1 cellular context compared by ENCODE assay signal in genomic region chr14:24114536-24115450, GRCh38.
TF ChIP-seq lines count a peak whose summit lies in the region.

TSS of gene DCAF11 (plus strand) at chr14:24114777. CDS start at chr14:24115595, 818 bp downstream.
TSS of gene NRL (minus strand) at chr14:24114949. CDS start at chr14:24082848, 32,101 bp downstream.

TF ChIP-seq in HepG2, 621 proteins besides CTCF, POLR2A, EP300 and RAD21 (continued from another document and continues in another):
- TF ChIP-seq, protein P1, sequence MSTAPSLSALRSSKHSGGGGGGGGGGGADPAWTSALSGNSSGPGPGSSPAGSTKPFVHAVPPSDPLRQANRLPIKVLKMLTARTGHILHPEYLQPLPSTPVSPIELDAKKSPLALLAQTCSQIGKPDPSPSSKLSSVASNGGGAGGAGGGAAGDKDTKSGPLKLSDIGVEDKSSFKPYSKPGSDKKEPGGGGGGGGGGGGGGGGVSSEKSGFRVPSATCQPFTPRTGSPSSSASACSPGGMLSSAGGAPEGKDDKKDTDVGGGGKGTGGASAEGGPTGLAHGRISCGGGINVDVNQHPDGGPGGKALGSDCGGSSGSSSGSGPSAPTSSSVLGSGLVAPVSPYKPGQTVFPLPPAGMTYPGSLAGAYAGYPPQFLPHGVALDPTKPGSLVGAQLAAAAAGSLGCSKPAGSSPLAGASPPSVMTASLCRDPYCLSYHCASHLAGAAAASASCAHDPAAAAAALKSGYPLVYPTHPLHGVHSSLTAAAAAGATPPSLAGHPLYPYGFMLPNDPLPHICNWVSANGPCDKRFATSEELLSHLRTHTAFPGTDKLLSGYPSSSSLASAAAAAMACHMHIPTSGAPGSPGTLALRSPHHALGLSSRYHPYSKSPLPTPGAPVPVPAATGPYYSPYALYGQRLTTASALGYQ (CRISPR knock-in tag; IDR thresholded peaks at IDR 0.05) = peak; percentile 87
- TF ChIP-seq PATZ1 (CRISPR knock-in tag; IDR thresholded peaks at IDR 0.05) (peak; percentile 91), HNRNPK (IDR thresholded peaks at IDR 0.05; ENCODE audit: low read depth, low read length, poor library complexity, severe bottlenecking) (peak; percentile 78), THAP11 (CRISPR knock-in tag; IDR thresholded peaks at IDR 0.05) (peak; percentile 86), HMG20B (CRISPR knock-in tag; conservative IDR thresholded peaks at IDR 0.05) (peak; percentile 75; the same call in 1 of the 2 replicates), ZNF260 (CRISPR knock-in tag; IDR thresholded peaks at IDR 0.05; ENCODE audit: borderline replicate concordance, low read depth) (no peak), ZNF691 (CRISPR knock-in tag; IDR thresholded peaks at IDR 0.05; ENCODE audit: borderline replicate concordance, low read depth) (peak; percentile 89), HNRNPUL1 (IDR thresholded peaks at IDR 0.05; ENCODE audit: low read depth, low read length) (no peak; the same call in 1 of the 2 replicates), NFRKB (IDR thresholded peaks at IDR 0.05) (no peak), PTBP1 (IDR thresholded peaks at IDR 0.05; ENCODE audit: low read depth, low read length, poor library complexity, severe bottlenecking) (peak; percentile 99), ATF7 (IDR thresholded peaks at IDR 0.05) (no peak), ATF7 (CRISPR knock-in tag; IDR thresholded peaks at IDR 0.05) (peak; percentile 85), SSRP1 (CRISPR knock-in tag; IDR thresholded peaks at IDR 0.05) (no peak), ZC3H13 (CRISPR knock-in tag; IDR thresholded peaks at IDR 0.05) (no peak), FIP1L1 (IDR thresholded peaks at IDR 0.05; ENCODE audit: borderline replicate concordance, insufficient read depth, low read depth, low read length) (peak; percentile 90), ETV5 (CRISPR knock-in tag; IDR thresholded peaks at IDR 0.05; ENCODE audit: borderline replicate concordance) (peak; percentile 88), ZBTB49 (CRISPR knock-in tag; IDR thresholded peaks at IDR 0.05; ENCODE audit: borderline replicate concordance) (peak; percentile 70; the same call in 1 of the 2 replicates), PHF21A (CRISPR knock-in tag; IDR thresholded peaks at IDR 0.05) (no peak), CENPX (CRISPR knock-in tag; IDR thresholded peaks at IDR 0.05) (no peak), ZNF709 (CRISPR knock-in tag; IDR thresholded peaks at IDR 0.05) (peak; percentile 88), ZNF660 (CRISPR knock-in tag; IDR thresholded peaks at IDR 0.05; ENCODE audit: borderline replicate concordance, low read depth) (no peak), ZNF263 (CRISPR knock-in tag; IDR thresholded peaks at IDR 0.05) (peak; percentile 87), HIC2 (CRISPR knock-in tag; IDR thresholded peaks at IDR 0.05; ENCODE audit: low read depth) (no peak; the same call in 1 of the 2 replicates), ZNF674 (CRISPR knock-in tag; IDR thresholded peaks at IDR 0.05; ENCODE audit: low read depth) (peak; percentile 98; the same call in 1 of the 2 replicates), KDM2A (CRISPR knock-in tag; IDR thresholded peaks at IDR 0.05; ENCODE audit: borderline replicate concordance, low read depth) (peak; percentile 99), ZSCAN30 (CRISPR knock-in tag; IDR thresholded peaks at IDR 0.05) (no peak), GTF2F1 (IDR thresholded peaks at IDR 0.05; ENCODE audit: low read length) (no peak), SMAD3 (CRISPR knock-in tag; IDR thresholded peaks at IDR 0.05) (peak; percentile 79; the same call in 1 of the 2 replicates), ZSCAN25 (CRISPR knock-in tag; IDR thresholded peaks at IDR 0.05) (peak; percentile 86; the same call in 1 of the 2 replicates), RORA (CRISPR knock-in tag; IDR thresholded peaks at IDR 0.05) (no peak), FOXK1 (CRISPR knock-in tag; IDR thresholded peaks at IDR 0.05; ENCODE audit: borderline replicate concordance, low read depth) (peak; percentile 99), TRAFD1 (CRISPR knock-in tag; IDR thresholded peaks at IDR 0.05; ENCODE audit: borderline replicate concordance) (peak; percentile 90; the same call in 1 of the 2 replicates), ZNF274 (CRISPR knock-in tag; IDR thresholded peaks at IDR 0.05) (peak; percentile 99), AKAP8 (CRISPR knock-in tag; IDR thresholded peaks at IDR 0.05) (peak; percentile 96), PHF20 (CRISPR knock-in tag; IDR thresholded peaks at IDR 0.05) (no peak), POLR2AphosphoS5 (IDR thresholded peaks at IDR 0.05; ENCODE audit: low read depth, low read length) (peak; percentile 92), SALL1 (CRISPR knock-in tag; IDR thresholded peaks at IDR 0.05) (peak; percentile 98), ZNF180 (CRISPR knock-in tag; IDR thresholded peaks at IDR 0.05; ENCODE audit: borderline replicate concordance, low read depth) (peak; percentile 74; the same call in 1 of the 2 replicates), MAF1 (CRISPR knock-in tag; IDR thresholded peaks at IDR 0.05; ENCODE audit: borderline replicate concordance) (peak; percentile 96), ZNF737 (CRISPR knock-in tag; IDR thresholded peaks at IDR 0.05; ENCODE audit: borderline replicate concordance) (no peak), HOXA9 (CRISPR knock-in tag; IDR thresholded peaks at IDR 0.05; ENCODE audit: borderline replicate concordance) (no peak), NFKBIZ (CRISPR knock-in tag; IDR thresholded peaks at IDR 0.05) (peak; percentile 88), ZNF331 (CRISPR knock-in tag; IDR thresholded peaks at IDR 0.05) (peak; percentile 96), FOXO1 (CRISPR knock-in tag; IDR thresholded peaks at IDR 0.05) (peak; percentile 99), BATF2 (CRISPR knock-in tag; IDR thresholded peaks at IDR 0.05) (no peak), ZNF460 (CRISPR knock-in tag; IDR thresholded peaks at IDR 0.05; ENCODE audit: borderline replicate concordance) (no peak), ZNF724P (CRISPR knock-in tag; IDR thresholded peaks at IDR 0.05; ENCODE audit: borderline replicate concordance) (peak; percentile 52; the same call in 1 of the 2 replicates), PITX1 (CRISPR knock-in tag; IDR thresholded peaks at IDR 0.05) (peak; percentile 91), KDM5A (IDR thresholded peaks at IDR 0.05; ENCODE audit: borderline replicate concordance, low read length) (peak; percentile 91; the same call in 1 of the 2 replicates), RBAK (CRISPR knock-in tag; IDR thresholded peaks at IDR 0.05) (peak; percentile 79; the same call in 1 of the 2 replicates)
- TF ChIP-seq, protein P2, sequence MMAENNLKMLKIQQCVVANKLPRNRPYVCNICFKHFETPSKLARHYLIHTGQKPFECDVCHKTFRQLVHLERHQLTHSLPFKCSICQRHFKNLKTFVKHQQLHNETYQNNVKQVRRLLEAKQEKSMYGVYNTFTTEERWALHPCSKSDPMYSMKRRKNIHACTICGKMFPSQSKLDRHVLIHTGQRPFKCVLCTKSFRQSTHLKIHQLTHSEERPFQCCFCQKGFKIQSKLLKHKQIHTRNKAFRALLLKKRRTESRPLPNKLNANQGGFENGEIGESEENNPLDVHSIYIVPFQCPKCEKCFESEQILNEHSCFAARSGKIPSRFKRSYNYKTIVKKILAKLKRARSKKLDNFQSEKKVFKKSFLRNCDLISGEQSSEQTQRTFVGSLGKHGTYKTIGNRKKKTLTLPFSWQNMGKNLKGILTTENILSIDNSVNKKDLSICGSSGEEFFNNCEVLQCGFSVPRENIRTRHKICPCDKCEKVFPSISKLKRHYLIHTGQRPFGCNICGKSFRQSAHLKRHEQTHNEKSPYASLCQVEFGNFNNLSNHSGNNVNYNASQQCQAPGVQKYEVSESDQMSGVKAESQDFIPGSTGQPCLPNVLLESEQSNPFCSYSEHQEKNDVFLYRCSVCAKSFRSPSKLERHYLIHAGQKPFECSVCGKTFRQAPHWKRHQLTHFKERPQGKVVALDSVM (CRISPR knock-in tag; IDR thresholded peaks at IDR 0.05) = no peak; the same call in 1 of the 2 replicates
- TF ChIP-seq, protein P3, sequence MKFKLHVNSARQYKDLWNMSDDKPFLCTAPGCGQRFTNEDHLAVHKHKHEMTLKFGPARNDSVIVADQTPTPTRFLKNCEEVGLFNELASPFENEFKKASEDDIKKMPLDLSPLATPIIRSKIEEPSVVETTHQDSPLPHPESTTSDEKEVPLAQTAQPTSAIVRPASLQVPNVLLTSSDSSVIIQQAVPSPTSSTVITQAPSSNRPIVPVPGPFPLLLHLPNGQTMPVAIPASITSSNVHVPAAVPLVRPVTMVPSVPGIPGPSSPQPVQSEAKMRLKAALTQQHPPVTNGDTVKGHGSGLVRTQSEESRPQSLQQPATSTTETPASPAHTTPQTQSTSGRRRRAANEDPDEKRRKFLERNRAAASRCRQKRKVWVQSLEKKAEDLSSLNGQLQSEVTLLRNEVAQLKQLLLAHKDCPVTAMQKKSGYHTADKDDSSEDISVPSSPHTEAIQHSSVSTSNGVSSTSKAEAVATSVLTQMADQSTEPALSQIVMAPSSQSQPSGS (CRISPR knock-in tag; IDR thresholded peaks at IDR 0.05) = peak; percentile 92
- TF ChIP-seq, protein P4, sequence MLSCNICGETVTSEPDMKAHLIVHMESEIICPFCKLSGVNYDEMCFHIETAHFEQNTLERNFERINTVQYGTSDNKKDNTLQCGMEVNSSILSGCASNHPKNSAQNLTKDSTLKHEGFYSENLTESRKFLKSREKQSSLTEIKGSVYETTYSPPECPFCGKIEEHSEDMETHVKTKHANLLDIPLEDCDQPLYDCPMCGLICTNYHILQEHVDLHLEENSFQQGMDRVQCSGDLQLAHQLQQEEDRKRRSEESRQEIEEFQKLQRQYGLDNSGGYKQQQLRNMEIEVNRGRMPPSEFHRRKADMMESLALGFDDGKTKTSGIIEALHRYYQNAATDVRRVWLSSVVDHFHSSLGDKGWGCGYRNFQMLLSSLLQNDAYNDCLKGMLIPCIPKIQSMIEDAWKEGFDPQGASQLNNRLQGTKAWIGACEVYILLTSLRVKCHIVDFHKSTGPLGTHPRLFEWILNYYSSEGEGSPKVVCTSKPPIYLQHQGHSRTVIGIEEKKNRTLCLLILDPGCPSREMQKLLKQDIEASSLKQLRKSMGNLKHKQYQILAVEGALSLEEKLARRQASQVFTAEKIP (CRISPR knock-in tag; IDR thresholded peaks at IDR 0.05; ENCODE audit: borderline replicate concordance) = no peak
